Comparison of ENCODE assay signal across 7 cellular contexts in the genomic region with DNA sequence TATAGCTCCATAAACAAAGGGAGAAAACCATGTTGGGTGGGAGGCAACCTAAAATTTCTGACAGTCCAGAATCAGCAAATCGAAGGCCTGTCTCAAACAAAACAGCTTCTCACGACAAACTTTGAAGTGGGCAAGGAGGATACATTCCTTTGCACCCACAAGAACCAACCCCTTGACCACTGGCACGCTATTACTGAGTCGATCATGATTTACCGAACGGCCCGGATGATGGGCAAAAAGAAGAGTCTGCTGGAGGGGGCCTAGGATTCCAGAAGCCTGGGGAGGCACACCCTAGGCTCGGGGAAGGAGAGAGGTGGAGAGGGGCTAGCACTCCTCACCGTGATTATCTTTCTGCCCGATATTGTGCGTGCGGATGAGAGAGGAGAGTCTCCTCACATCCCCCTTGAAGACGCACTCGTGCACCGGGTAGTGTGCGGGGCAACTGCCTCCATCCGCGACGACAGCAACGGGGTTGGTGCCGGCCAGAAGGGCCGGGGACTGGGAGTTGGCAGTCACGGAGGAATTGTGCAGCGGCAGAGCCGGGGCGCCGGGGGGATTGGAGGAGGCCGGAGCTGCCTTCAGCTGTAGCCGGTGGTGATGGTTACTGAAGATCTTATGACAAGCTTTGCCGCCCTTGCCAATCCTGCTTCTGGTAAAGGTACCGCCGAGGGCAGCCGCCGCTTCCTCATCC. TPM values are rescaled to one million over a fixed set of nuclear protein-coding genes. Genes with fewer than 3 reads are reported as not detected.
DNase-seq lines count a peak whose midpoint lies in the region; ATAC-seq, FAIRE-seq and TF ChIP-seq lines count a peak whose summit lies in the region.

No MANE protein-coding gene starts in this region.

- peaks cover 26% of the 10 kb centered on the region for H3K4me1 Mint-ChIP-seq in WTC11
- peaks cover 20% of the 10 kb centered on the region for H3K4me1 Mint-ChIP-seq in endodermal cell

- 0% methylated on average over 5 to 34 of the region's 34 CpGs for WGBS in endodermal cell (ENCODE audit: insufficient coverage in 1 of 2, insufficient read length in 1 of 2), 2 experiments

- H3K27me3 Mint-ChIP-seq in WTC11 (ENCODE audit: low read depth) (no peaks in the 10 kb centered on the region), endodermal cell (ENCODE audit: insufficient read depth) (no peaks in the 10 kb centered on the region)

- H3K9me3 ChIP-seq in endodermal cell (ENCODE audit: control insufficient read depth, low read length) (no peaks in the 10 kb centered on the region), muscle layer of colon (ENCODE audit: low read length) (no peaks in the 10 kb centered on the region), thoracic aorta (no peaks in the 10 kb centered on the region)

- FAIRE-seq in HTR-8/SVneo (lab: Jason Lieb, UNC): no peak

- H3K4me3 ChIP-seq in GM08714 (ENCODE audit: low read length) (peak overlapping the region; percentile 87), endodermal cell (ENCODE audit: low read length) (peak overlapping the region; percentile 98), muscle layer of colon (ENCODE audit: low read depth in 1 of 2, low read length in 2 of 2) (peak overlapping the region; percentile 71 to 82), thoracic aorta (peak overlapping the region; percentile 78)

- no peak for TF ChIP-seq CTCF in WTC11 (IDR thresholded peaks at IDR 0.05)
- no peak for TF ChIP-seq CTCF in endodermal cell (conservative IDR thresholded peaks at IDR 0.05)
- no peak for TF ChIP-seq CTCF in thoracic aorta (IDR thresholded peaks at IDR 0.05)

- ATAC-seq in GM21529 (IDR thresholded peaks at IDR 0.05; ENCODE audit: unreplicated experiment): peak; percentile 20
- ATAC-seq in WTC11: peak; percentile 10
- ATAC-seq in thoracic aorta (ENCODE audit: insufficient number of reproducible peaks, low FRiP score, low read depth): peak; percentile 38

- H3K9ac ChIP-seq in endodermal cell (ENCODE audit: extremely low read depth, low read length, poor library complexity, severe bottlenecking): peak overlapping the region; percentile 94
- peak overlapping the region; percentile 89 for H3K9ac ChIP-seq in muscle layer of colon (ENCODE audit: low read length)

- H3K27ac Mint-ChIP-seq in WTC11 (peak overlapping the region; percentile 92), endodermal cell (peak overlapping the region; percentile 100)

- POLR2A ChIA-PET in WTC11 (lab: Charles Lee): interaction anchor here (0.6 to 4.5 kb wide), 9 partner anchors 8 to 147 kb away, joined by 3 to 125 read pairs (median 3); a partner anchor contains a TSS

- CTCF ChIA-PET in WTC11 (lab: Charles Lee): interaction anchor here (1.4 to 3.0 kb wide), 3 partner anchors 37 to 133 kb away, joined by 3 to 19 read pairs (median 3); a partner anchor contains a TSS

- 0 out of 2 replicates have a peak, but pooled peaks cover 2% of the 10 kb centered on the region for H3K36me3 Mint-ChIP-seq in WTC11
- peaks cover 19% of the 10 kb centered on the region for H3K36me3 Mint-ChIP-seq in endodermal cell (ENCODE audit: low read depth)

- H3K4me1 ChIP-seq in endodermal cell (ENCODE audit: control insufficient read depth, insufficient read depth, low read length) (no peaks in the 10 kb centered on the region), muscle layer of colon (ENCODE audit: insufficient read depth, low read length) (peaks cover 20% of the 10 kb centered on the region), thoracic aorta (ENCODE audit: control insufficient read depth in 1 of 2, low read depth in 2 of 2) (peaks cover 15 to 47% of the 10 kb centered on the region in 2 donors)

- H3K9me3 Mint-ChIP-seq in WTC11 (no peaks in the 10 kb centered on the region), endodermal cell (no peaks in the 10 kb centered on the region)

- DNase-seq in HTR-8/SVneo (ENCODE audit: insufficient read length, low spot score) (peak; percentile 48), WTC11 (ENCODE audit: low spot score) (peak; percentile 35), endodermal cell (no peak), thoracic aorta (ENCODE audit: low spot score) (no peak)

- H3K27me3 ChIP-seq in endodermal cell (ENCODE audit: control insufficient read depth, insufficient read depth, low read length, poor library complexity, severe bottlenecking) (no peaks in the 10 kb centered on the region), muscle layer of colon (ENCODE audit: control insufficient read depth in 1 of 2, insufficient read depth in 2 of 2, low read length in 2 of 2) (no peaks in the 10 kb centered on the region), thoracic aorta (replicated peaks; ENCODE audit: insufficient read depth) (no peaks in the 10 kb centered on the region)

- no peaks in the 10 kb centered on the region for H3K36me3 ChIP-seq in endodermal cell (ENCODE audit: control insufficient read depth, insufficient read depth, low read length)
- no peaks in the 10 kb centered on the region for H3K36me3 ChIP-seq in muscle layer of colon (ENCODE audit: insufficient read depth, low read length)
- no peaks in the 10 kb centered on the region for H3K36me3 ChIP-seq in thoracic aorta

- H3K4me3 Mint-ChIP-seq in WTC11 (peak overlapping the region; percentile 89), endodermal cell (peak overlapping the region; percentile 94)

- H3K27ac ChIP-seq in endodermal cell (ENCODE audit: low read depth, low read length) (peak overlapping the region; percentile 95), muscle layer of colon (ENCODE audit: low read depth, low read length) (peak overlapping the region; percentile 92), thoracic aorta (peak overlapping the region; percentile 78 to 95)

TF ChIP-seq in WTC11, 78 proteins besides CTCF, POLR2A, EP300 and RAD21:
- TF ChIP-seq, protein P1, sequence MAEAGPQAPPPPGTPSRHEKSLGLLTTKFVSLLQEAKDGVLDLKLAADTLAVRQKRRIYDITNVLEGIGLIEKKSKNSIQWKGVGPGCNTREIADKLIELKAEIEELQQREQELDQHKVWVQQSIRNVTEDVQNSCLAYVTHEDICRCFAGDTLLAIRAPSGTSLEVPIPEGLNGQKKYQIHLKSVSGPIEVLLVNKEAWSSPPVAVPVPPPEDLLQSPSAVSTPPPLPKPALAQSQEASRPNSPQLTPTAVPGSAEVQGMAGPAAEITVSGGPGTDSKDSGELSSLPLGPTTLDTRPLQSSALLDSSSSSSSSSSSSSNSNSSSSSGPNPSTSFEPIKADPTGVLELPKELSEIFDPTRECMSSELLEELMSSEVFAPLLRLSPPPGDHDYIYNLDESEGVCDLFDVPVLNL (CRISPR knock-in tag; IDR thresholded peaks at IDR 0.05; ENCODE audit: borderline replicate concordance, low read depth): no peak
- TF ChIP-seq EMX1 (CRISPR knock-in tag; IDR thresholded peaks at IDR 0.05): no peak
- no peak for TF ChIP-seq SP1 (CRISPR knock-in tag; conservative IDR thresholded peaks at IDR 0.05)
- TF ChIP-seq, protein P2, sequence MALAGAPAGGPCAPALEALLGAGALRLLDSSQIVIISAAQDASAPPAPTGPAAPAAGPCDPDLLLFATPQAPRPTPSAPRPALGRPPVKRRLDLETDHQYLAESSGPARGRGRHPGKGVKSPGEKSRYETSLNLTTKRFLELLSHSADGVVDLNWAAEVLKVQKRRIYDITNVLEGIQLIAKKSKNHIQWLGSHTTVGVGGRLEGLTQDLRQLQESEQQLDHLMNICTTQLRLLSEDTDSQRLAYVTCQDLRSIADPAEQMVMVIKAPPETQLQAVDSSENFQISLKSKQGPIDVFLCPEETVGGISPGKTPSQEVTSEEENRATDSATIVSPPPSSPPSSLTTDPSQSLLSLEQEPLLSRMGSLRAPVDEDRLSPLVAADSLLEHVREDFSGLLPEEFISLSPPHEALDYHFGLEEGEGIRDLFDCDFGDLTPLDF (CRISPR knock-in tag; IDR thresholded peaks at IDR 0.05): peak; percentile 12; the same call in 1 of the 2 replicates
- TF ChIP-seq, protein P3, sequence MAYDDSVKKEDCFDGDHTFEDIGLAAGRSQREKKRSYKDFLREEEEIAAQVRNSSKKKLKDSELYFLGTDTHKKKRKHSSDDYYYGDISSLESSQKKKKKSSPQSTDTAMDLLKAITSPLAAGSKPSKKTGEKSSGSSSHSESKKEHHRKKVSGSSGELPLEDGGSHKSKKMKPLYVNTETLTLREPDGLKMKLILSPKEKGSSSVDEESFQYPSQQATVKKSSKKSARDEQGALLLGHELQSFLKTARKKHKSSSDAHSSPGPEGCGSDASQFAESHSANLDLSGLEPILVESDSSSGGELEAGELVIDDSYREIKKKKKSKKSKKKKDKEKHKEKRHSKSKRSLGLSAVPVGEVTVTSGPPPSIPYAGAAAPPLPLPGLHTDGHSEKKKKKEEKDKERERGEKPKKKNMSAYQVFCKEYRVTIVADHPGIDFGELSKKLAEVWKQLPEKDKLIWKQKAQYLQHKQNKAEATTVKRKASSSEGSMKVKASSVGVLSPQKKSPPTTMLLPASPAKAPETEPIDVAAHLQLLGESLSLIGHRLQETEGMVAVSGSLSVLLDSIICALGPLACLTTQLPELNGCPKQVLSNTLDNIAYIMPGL (CRISPR knock-in tag; IDR thresholded peaks at IDR 0.05): peak; percentile 35; the same call in 1 of the 2 replicates
- TF ChIP-seq, protein P4, sequence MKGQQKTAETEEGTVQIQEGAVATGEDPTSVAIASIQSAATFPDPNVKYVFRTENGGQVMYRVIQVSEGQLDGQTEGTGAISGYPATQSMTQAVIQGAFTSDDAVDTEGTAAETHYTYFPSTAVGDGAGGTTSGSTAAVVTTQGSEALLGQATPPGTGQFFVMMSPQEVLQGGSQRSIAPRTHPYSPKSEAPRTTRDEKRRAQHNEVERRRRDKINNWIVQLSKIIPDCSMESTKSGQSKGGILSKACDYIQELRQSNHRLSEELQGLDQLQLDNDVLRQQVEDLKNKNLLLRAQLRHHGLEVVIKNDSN (CRISPR knock-in tag; IDR thresholded peaks at IDR 0.05): no peak
- TF ChIP-seq NFE2L1 (CRISPR knock-in tag; IDR thresholded peaks at IDR 0.05): no peak
- TF ChIP-seq ATF1 (CRISPR knock-in tag; IDR thresholded peaks at IDR 0.05): 0 out of 2 replicates have a peak, but pooled peaks have one; percentile 17
TF ChIP-seq in WTC11: peak in this region for 3.

RNA-seq across cellular contexts. Expression of a gene that starts 0.7 kb away (rescaled TPM):
- 20.0 to 22.5 TPM (median 21.0 TPM) in 3 replicates for total RNA-seq in WTC11 (2021)
- 10 to 100 TPM; 22.6 to 25.2 TPM for total RNA-seq in endodermal cell
- 19.3 TPM for polyA plus RNA-seq in endodermal cell (2013, experiment 1 of 2)
- 20.1 TPM for polyA plus RNA-seq in endodermal cell (2013, experiment 2 of 2)
- 10 to 100 TPM; 19.6 to 34.4 TPM for total RNA-seq in thoracic aorta

RNA-seq across cellular contexts. Expression of a gene that starts 57.3 kb away (rescaled TPM):
- total RNA-seq in WTC11 (2021): 20.8 to 27.8 TPM (median 23.9 TPM) in 3 replicates
- total RNA-seq in endodermal cell: 10 to 100 TPM; 19.1 to 26.2 TPM
- polyA plus RNA-seq in endodermal cell (2013, experiment 1 of 2): 19.8 TPM
- polyA plus RNA-seq in endodermal cell (2013, experiment 2 of 2): 15.8 TPM
- 1 to 10 TPM in 1 of 2 donors, under 1 TPM in 1; 0.81 to 4.4 TPM for total RNA-seq in thoracic aorta

Comparison
In these comparisons a context has a peak if more than half of its experiments do, and no peak if none do; other contexts are left out.
1. DNase-seq: peak in HTR-8/SVneo (single experiment) and WTC11 (single experiment); none in endodermal cell (single experiment) and thoracic aorta (single experiment).
2. Peak in every context shown above with its lines, with median percentiles within 50 percentile points of each other: H3K4me3 ChIP-seq, ATAC-seq and H3K27ac ChIP-seq.